ENCODE assay signal across 12 cellular contexts in the genomic region with DNA sequence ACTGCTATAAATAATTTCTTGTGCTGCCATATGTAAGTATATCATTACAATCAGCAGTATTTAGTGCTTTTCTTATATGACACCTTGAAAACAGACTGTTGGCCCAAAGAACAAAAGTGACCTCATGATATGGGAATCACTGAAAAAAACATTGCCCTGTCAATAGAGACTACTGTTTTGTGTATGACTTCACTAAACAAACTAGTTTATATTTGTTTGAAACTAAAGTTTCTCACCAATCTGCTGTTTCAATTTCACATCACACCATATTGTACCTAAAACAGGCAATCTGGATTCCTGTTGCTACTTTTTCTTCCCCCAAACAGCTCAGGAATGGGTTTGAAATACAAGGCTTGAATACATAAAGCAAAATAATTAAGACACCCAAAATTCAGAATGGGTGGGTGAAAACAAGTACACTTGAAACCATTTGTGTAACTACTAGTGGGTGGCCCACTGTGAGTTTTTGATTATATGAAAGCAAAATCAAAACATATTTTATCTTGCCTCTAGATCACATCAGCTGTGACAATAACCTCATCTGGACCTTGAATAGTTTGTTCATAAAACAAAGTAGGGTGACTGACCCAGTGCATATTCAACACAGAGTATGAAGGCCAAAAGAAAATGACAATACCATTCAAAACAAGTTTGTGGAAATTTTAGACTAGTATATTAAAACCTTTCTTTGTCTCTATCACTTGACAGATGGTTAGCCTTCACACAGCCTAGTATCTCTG. TPM values are rescaled to one million over a fixed set of nuclear protein-coding genes. Genes with fewer than 3 reads are reported as not detected.
DNase-seq lines count a peak whose midpoint lies in the region; ATAC-seq, FAIRE-seq and TF ChIP-seq lines count a peak whose summit lies in the region.
"Had no signal": no experiment of that assay in that cellular context is flagged by ENCODE, and none has a peak within 500 bp of the region (broad histone marks: within the 10 kb centered on the region; RNA-seq: fewer than 3 reads in every experiment).

No MANE protein-coding gene starts in this region.

- FAIRE-seq in GM18507 (lab: Jason Lieb, UNC): peak; percentile 21

- H3K27ac Mint-ChIP-seq in HFFc6 (no peak overlapping the region), progenitor cell of endocrine pancreas (no peak overlapping the region)
- H3K27ac Mint-ChIP-seq: activated CD4-positive, alpha-beta memory T cell treated with anti-CD3 and anti-CD28 coated beads, Interleukin-2, amount 10 ng/mL, durations not matched to agents 7 days and 5 days; activated naive CD4-positive, alpha-beta T cell treated with anti-CD3 and anti-CD28 coated beads, Interleukin-2, amount 10 ng/mL, durations not matched to agents 7 days and 5 days; T-helper 1 cell treated with Interleukin-12 subunit alpha and Interleukin-12 subunit beta and Interleukin-4 antibody, amounts not matched to agents 30 μg/mL and 1 μg/mL, for 36 hours had no signal

- H3K27me3 Mint-ChIP-seq in HFFc6 (ENCODE audit: insufficient read depth) (no peaks in the 10 kb centered on the region), progenitor cell of endocrine pancreas (no peaks in the 10 kb centered on the region)
- H3K27me3 Mint-ChIP-seq: activated CD4-positive, alpha-beta memory T cell treated with anti-CD3 and anti-CD28 coated beads, Interleukin-2, amount 10 ng/mL, durations not matched to agents 7 days and 5 days; activated naive CD4-positive, alpha-beta T cell treated with anti-CD3 and anti-CD28 coated beads, Interleukin-2, amount 10 ng/mL, durations not matched to agents 7 days and 5 days had no signal

- DNase-seq in GM18507 (ENCODE audit: extremely low spot score, insufficient read length, low read depth) (no peak), HFFc6 (no peak), gastrocnemius medialis (no peak), progenitor cell of endocrine pancreas (ENCODE audit: low spot score, unreplicated experiment) (no peak)
- DNase-seq in effector CD8-positive, alpha-beta T cell (lab: John Stamatoyannopoulos, UW): no peak
- DNase-seq: activated CD4-positive, alpha-beta memory T cell treated with anti-CD3 and anti-CD28 coated beads, Interleukin-2, amount 10 ng/mL, durations not matched to agents 7 days and 5 days; activated naive CD4-positive, alpha-beta T cell treated with anti-CD3 and anti-CD28 coated beads, Interleukin-2, amount 10 ng/mL, durations not matched to agents 7 days and 5 days; OCI-M1 had no signal

- ATAC-seq in GM21360 (IDR thresholded peaks at IDR 0.05; ENCODE audit: unreplicated experiment) (peak; percentile 64), HG02884 (IDR thresholded peaks at IDR 0.05; ENCODE audit: unreplicated experiment) (peak; percentile 38), HG03521 (IDR thresholded peaks at IDR 0.05; ENCODE audit: unreplicated experiment) (peak; percentile 40), gastrocnemius medialis (no peak)

- H3K9me3 ChIP-seq in gastrocnemius medialis: no peaks in the 10 kb centered on the region

- H3K4me3 Mint-ChIP-seq in HFFc6: no peak overlapping the region
- no peak overlapping the region for H3K4me3 Mint-ChIP-seq in progenitor cell of endocrine pancreas (ENCODE audit: low read depth)
- H3K4me3 Mint-ChIP-seq: activated CD4-positive, alpha-beta memory T cell treated with anti-CD3 and anti-CD28 coated beads, Interleukin-2, amount 10 ng/mL, durations not matched to agents 7 days and 5 days; activated naive CD4-positive, alpha-beta T cell treated with anti-CD3 and anti-CD28 coated beads, Interleukin-2, amount 10 ng/mL, durations not matched to agents 7 days and 5 days; T-helper 1 cell treated with Interleukin-12 subunit alpha and Interleukin-12 subunit beta and Interleukin-4 antibody, amounts not matched to agents 30 μg/mL and 1 μg/mL, for 36 hours had no signal

- H3K36me3 Mint-ChIP-seq in HFFc6 (ENCODE audit: low read depth) (no peaks in the 10 kb centered on the region), progenitor cell of endocrine pancreas (ENCODE audit: insufficient read depth) (no peaks in the 10 kb centered on the region)

- H3K36me3 ChIP-seq in gastrocnemius medialis: no peaks in the 10 kb centered on the region

- TF ChIP-seq CTCF in HFFc6 (IDR thresholded peaks at IDR 0.05) (no peak), gastrocnemius medialis (IDR thresholded peaks at IDR 0.05 in 4 of 5, conservative IDR thresholded peaks at IDR 0.05 in 1 of 5) (no peak), progenitor cell of endocrine pancreas (IDR thresholded peaks at IDR 0.05; ENCODE audit: unreplicated experiment) (no peak)

- peaks cover 52 to 57% of the 10 kb centered on the region in 2 donors for H3K4me1 ChIP-seq in gastrocnemius medialis

- H3K4me1 Mint-ChIP-seq in HFFc6 (ENCODE audit: low read depth) (peaks cover 17% of the 10 kb centered on the region), progenitor cell of endocrine pancreas (ENCODE audit: low read depth) (no peaks in the 10 kb centered on the region)

- TF ChIP-seq POLR2A in gastrocnemius medialis (IDR thresholded peaks at IDR 0.05): no peak

- no peak overlapping the region for H3K4me3 ChIP-seq in gastrocnemius medialis

- H3K27ac ChIP-seq in gastrocnemius medialis: no peak overlapping the region

- intact Hi-C loops in gastrocnemius medialis (cut with DNase I; ENCODE audit: low total_unique reads): no loop called here

- no peaks in the 10 kb centered on the region for H3K27me3 ChIP-seq in gastrocnemius medialis

- H3K9me3 Mint-ChIP-seq in HFFc6 (no peaks in the 10 kb centered on the region), progenitor cell of endocrine pancreas (ENCODE audit: low read depth) (no peaks in the 10 kb centered on the region)
- H3K9me3 Mint-ChIP-seq: activated CD4-positive, alpha-beta memory T cell treated with anti-CD3 and anti-CD28 coated beads, Interleukin-2, amount 10 ng/mL, durations not matched to agents 7 days and 5 days; activated naive CD4-positive, alpha-beta T cell treated with anti-CD3 and anti-CD28 coated beads, Interleukin-2, amount 10 ng/mL, durations not matched to agents 7 days and 5 days; T-helper 1 cell treated with Interleukin-12 subunit alpha and Interleukin-12 subunit beta and Interleukin-4 antibody, amounts not matched to agents 30 μg/mL and 1 μg/mL, for 36 hours had no signal

- in situ Hi-C loops in gastrocnemius medialis (cut with MboI; ENCODE audit: low sequenced_read_pairs in 4 of 4): no loop called here

RNA-seq across cellular contexts. Expression of a gene that starts 5.9 kb away (rescaled TPM):
- total RNA-seq in HFFc6 (2021; fragmentation: NEBNext Ultra II Directional; extraction: Animal tissue kit (Norgen Biotek cat#: 25700)): 10 to 100 TPM in 4 of 6 experiments, 1 to 10 TPM in 2; 8.0 to 14.1 (median 10.4) TPM
- total RNA-seq in gastrocnemius medialis: 10 to 100 TPM; 47.6 to 86.5 (median 69.0) TPM
- total RNA-seq in progenitor cell of endocrine pancreas: 27.3 and 27.8 TPM in 2 replicates

Comparison
In these comparisons a context has a peak if more than half of its experiments do, and no peak if none do; other contexts are left out.
1. ATAC-seq: peak in GM21360 (single experiment), HG02884 (single experiment) and HG03521 (single experiment); none in gastrocnemius medialis (0 of 2).